1 cellular context compared by ENCODE assay signal in genomic region chr5:68246802-68247201, GRCh38.
TF ChIP-seq lines count a peak whose summit lies in the region.

No MANE protein-coding gene starts in this region.

TF ChIP-seq in GM23338, 12 proteins besides CTCF, POLR2A, EP300 and RAD21:
- no peak for TF ChIP-seq JUNB (IDR thresholded peaks at IDR 0.05; ENCODE audit: unreplicated experiment)
- no peak for TF ChIP-seq ZNF331 (CRISPR knock-in tag; IDR thresholded peaks at IDR 0.05; ENCODE audit: low read depth)
- TF ChIP-seq POLR2AphosphoS5 (IDR thresholded peaks at IDR 0.05; ENCODE audit: low read depth): no peak
- no peak for TF ChIP-seq CREB1 (CRISPR knock-in tag; IDR thresholded peaks at IDR 0.05; ENCODE audit: low read depth)
- TF ChIP-seq NANOG (IDR thresholded peaks at IDR 0.05; ENCODE audit: borderline replicate concordance): no peak
- no peak for TF ChIP-seq ZNF114 (CRISPR knock-in tag; IDR thresholded peaks at IDR 0.05)
- no peak for TF ChIP-seq EZH2phosphoT487 (IDR thresholded peaks at IDR 0.05; ENCODE audit: unreplicated experiment)
- no peak for TF ChIP-seq STAT1 (IDR thresholded peaks at IDR 0.05; ENCODE audit: unreplicated experiment)
- TF ChIP-seq EZH2 (IDR thresholded peaks at IDR 0.05; ENCODE audit: low read depth, unreplicated experiment): no peak
- TF ChIP-seq, protein P1, sequence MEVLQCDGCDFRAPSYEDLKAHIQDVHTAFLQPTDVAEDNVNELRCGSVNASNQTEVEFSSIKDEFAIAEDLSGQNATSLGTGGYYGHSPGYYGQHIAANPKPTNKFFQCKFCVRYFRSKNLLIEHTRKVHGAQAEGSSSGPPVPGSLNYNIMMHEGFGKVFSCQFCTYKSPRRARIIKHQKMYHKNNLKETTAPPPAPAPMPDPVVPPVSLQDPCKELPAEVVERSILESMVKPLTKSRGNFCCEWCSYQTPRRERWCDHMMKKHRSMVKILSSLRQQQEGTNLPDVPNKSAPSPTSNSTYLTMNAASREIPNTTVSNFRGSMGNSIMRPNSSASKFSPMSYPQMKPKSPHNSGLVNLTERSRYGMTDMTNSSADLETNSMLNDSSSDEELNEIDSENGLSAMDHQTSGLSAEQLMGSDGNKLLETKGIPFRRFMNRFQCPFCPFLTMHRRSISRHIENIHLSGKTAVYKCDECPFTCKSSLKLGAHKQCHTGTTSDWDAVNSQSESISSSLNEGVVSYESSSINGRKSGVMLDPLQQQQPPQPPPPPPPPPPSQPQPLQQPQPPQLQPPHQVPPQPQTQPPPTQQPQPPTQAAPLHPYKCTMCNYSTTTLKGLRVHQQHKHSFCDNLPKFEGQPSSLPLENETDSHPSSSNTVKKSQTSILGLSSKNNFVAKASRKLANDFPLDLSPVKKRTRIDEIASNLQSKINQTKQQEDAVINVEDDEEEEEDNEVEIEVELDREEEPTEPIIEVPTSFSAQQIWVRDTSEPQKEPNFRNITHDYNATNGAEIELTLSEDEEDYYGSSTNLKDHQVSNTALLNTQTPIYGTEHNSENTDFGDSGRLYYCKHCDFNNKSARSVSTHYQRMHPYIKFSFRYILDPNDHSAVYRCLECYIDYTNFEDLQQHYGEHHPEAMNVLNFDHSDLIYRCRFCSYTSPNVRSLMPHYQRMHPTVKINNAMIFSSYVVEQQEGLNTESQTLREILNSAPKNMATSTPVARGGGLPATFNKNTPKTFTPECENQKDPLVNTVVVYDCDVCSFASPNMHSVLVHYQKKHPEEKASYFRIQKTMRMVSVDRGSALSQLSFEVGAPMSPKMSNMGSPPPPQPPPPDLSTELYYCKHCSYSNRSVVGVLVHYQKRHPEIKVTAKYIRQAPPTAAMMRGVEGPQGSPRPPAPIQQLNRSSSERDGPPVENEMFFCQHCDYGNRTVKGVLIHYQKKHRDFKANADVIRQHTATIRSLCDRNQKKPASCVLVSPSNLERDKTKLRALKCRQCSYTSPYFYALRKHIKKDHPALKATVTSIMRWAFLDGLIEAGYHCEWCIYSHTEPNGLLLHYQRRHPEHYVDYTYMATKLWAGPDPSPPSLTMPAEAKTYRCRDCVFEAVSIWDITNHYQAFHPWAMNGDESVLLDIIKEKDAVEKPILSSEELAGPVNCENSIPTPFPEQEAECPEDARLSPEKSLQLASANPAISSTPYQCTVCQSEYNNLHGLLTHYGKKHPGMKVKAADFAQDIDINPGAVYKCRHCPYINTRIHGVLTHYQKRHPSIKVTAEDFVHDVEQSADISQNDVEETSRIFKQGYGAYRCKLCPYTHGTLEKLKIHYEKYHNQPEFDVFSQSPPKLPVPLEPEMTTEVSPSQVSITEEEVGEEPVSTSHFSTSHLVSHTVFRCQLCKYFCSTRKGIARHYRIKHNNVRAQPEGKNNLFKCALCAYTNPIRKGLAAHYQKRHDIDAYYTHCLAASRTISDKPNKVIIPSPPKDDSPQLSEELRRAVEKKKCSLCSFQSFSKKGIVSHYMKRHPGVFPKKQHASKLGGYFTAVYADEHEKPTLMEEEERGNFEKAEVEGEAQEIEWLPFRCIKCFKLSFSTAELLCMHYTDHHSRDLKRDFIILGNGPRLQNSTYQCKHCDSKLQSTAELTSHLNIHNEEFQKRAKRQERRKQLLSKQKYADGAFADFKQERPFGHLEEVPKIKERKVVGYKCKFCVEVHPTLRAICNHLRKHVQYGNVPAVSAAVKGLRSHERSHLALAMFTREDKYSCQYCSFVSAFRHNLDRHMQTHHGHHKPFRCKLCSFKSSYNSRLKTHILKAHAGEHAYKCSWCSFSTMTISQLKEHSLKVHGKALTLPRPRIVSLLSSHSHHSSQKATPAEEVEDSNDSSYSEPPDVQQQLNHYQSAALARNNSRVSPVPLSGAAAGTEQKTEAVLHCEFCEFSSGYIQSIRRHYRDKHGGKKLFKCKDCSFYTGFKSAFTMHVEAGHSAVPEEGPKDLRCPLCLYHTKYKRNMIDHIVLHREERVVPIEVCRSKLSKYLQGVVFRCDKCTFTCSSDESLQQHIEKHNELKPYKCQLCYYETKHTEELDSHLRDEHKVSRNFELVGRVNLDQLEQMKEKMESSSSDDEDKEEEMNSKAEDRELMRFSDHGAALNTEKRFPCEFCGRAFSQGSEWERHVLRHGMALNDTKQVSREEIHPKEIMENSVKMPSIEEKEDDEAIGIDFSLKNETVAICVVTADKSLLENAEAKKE (CRISPR knock-in tag; IDR thresholded peaks at IDR 0.05): no peak
